Comparison of ENCODE assay signal across 11 cellular contexts in the genomic region with DNA sequence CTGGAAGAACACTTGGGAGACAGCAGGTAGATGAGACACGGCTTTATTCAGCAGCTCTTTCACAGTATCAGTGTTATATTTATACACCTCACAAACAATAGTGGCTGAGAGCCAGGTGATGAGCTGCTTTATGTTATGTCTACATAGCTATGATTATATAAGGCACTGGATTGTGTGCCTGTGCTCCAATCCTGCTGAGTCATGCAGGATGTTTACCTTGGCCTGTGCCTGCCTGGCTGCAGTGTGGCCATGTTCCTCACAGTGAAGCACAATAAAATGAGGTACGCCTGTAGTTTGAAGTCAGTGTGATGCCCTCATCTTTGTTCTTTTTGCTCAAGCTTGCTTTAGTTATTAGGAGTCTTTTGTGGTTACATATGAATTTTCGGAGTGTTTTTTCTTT. TPM values are rescaled to one million over a fixed set of nuclear protein-coding genes. Genes with fewer than 3 reads are reported as not detected.
A peak's percentile ranks its signal among the peaks of the same experiment; 100 is the strongest.
DNase-seq lines count a peak whose midpoint lies in the region; ATAC-seq, FAIRE-seq and TF ChIP-seq lines count a peak whose summit lies in the region.
"Had no signal": no experiment of that assay in that cellular context is flagged by ENCODE, and none has a peak within 500 bp of the region (broad histone marks: within the 10 kb centered on the region; RNA-seq: fewer than 3 reads in every experiment).

No MANE protein-coding gene starts in this region.

- H3K4me1 ChIP-seq in K562 (replicated peaks in 1 of 2; ENCODE audit: control insufficient read depth in 2 of 2, insufficient read depth in 2 of 2, low read length in 2 of 2) (peaks cover 0 to 2% of the 10 kb centered on the region in 2 experiments; a peak in 1 of 5 replicates), liver (ENCODE audit: control insufficient read depth in 4 of 4, insufficient read depth in 4 of 4, low read length in 3 of 4) (peaks cover 0 to 13% (median 6%) of the 10 kb centered on the region in 4 donors), right atrium auricular region (no peaks in the 10 kb centered on the region)

- 16% methylated on average over 3 of the region's 3 CpGs for WGBS in K562 (ENCODE audit: insufficient coverage, low coverage, missing lambda C conversion rate)
- 88% methylated on average over 3 of the region's 3 CpGs for WGBS in liver

- no peaks in the 10 kb centered on the region for H3K9me1 ChIP-seq in K562 (ENCODE audit: control insufficient read depth, insufficient read depth, low read length)

- TF ChIP-seq RAD21 in K562 (CRISPR knock-in tag; conservative IDR thresholded peaks at IDR 0.05 in 1 of 2, IDR thresholded peaks at IDR 0.05 in 1 of 2) (no peak), liver (IDR thresholded peaks at IDR 0.05) (no peak)

- no peak overlapping the region for H3K4me2 ChIP-seq in K562 (ENCODE audit: insufficient read depth, low read length)

- in situ Hi-C loops in Caki2 (cut with HindIII; ENCODE audit: low pct_unique_long_range_greater_than_20kb, low sequenced_read_pairs) (no loop called here), K562 (cut with MboI) (no loop called here)

- CTCF ChIA-PET in K562 (lab: Yijun Ruan, JAX; ENCODE audit: low intra/inter-chr PET ratio), result no interaction called here

- H2AFZ ChIP-seq in K562 (ENCODE audit: low read depth, low read length), result peak overlapping the region; percentile 74

- DNase-seq in Caki2 (ENCODE audit: low read depth), result peak; percentile 33
- peak; percentile 23 for DNase-seq in NB4 (ENCODE audit: low read depth)
- peak in 2 of 4 experiments; percentile 31 to 51 for DNase-seq in K562 (ENCODE audit: extremely low read depth in 1 of 4, low spot score in 3 of 4)
- DNase-seq in right atrium auricular region (ENCODE audit: low spot score), result no peak
- DNase-seq: activated T-cell treated with anti-CD3 and anti-CD28 coated beads, Interleukin-2, amount 50 U/mL, for 1 hour had no signal

- no peaks in the 10 kb centered on the region for H3K27me3 ChIP-seq in K562 (ENCODE audit: control insufficient read depth in 2 of 2, insufficient read depth in 2 of 2, low read length in 2 of 2)
- no peaks in the 10 kb centered on the region for H3K27me3 ChIP-seq in liver (ENCODE audit: control insufficient read depth in 4 of 4, insufficient read depth in 4 of 4, low read length in 3 of 4)
- no peaks in the 10 kb centered on the region for H3K27me3 ChIP-seq in right atrium auricular region

- FAIRE-seq in K562 (lab: Jason Lieb, UNC), result peak; percentile 86
- FAIRE-seq: endometrium had no signal

- H3K9me3 ChIP-seq in K562 (replicated peaks; ENCODE audit: control insufficient read depth, insufficient read depth, low read depth, low read length) (no peaks in the 10 kb centered on the region), liver (ENCODE audit: control insufficient read depth in 4 of 4, low read length in 3 of 4) (no peaks in the 10 kb centered on the region), right atrium auricular region (no peaks in the 10 kb centered on the region)

- H3K27ac ChIP-seq in K562 (ENCODE audit: extremely low read depth, low read depth, low read length), result no peak overlapping the region
- no peak overlapping the region for H3K27ac ChIP-seq in liver (ENCODE audit: low read depth in 1 of 2, low read length in 2 of 2)
- no peak overlapping the region for H3K27ac ChIP-seq in right atrium auricular region

- no peaks in the 10 kb centered on the region for H4K20me1 ChIP-seq in K562 (replicated peaks; ENCODE audit: control insufficient read depth, insufficient read depth, low read length)

- TF ChIP-seq POLR2A in NB4 (IDR thresholded peaks at IDR 0.05; ENCODE audit: extremely low read depth, insufficient read length), result no peak
- TF ChIP-seq POLR2A in K562 (conservative IDR thresholded peaks at IDR 0.05), result no peak

- ATAC-seq in K562 (peak; percentile 86), HG03045 (IDR thresholded peaks at IDR 0.05; ENCODE audit: unreplicated experiment) (no peak), HG03139 (IDR thresholded peaks at IDR 0.05; ENCODE audit: unreplicated experiment) (no peak), HG03039 (IDR thresholded peaks at IDR 0.05; ENCODE audit: unreplicated experiment) (no peak)

- 0 out of 2 replicates have a peak, but pooled peaks have one; percentile 12 for TF ChIP-seq EP300 in K562 (IDR thresholded peaks at IDR 0.05; ENCODE audit: low read length)

- H3K79me2 ChIP-seq in K562 (ENCODE audit: control insufficient read depth, insufficient read depth, low read length), result no peaks in the 10 kb centered on the region

- TF ChIP-seq CTCF in NB4 (IDR thresholded peaks at IDR 0.05; ENCODE audit: low read depth, low read length) (no peak), K562 (IDR thresholded peaks at IDR 0.05 in 2 of 3, conservative IDR thresholded peaks at IDR 0.05 in 1 of 3; ENCODE audit: insufficient read depth in 2 of 3, low read depth in 1 of 3, low read length in 3 of 3) (no peak), liver (IDR thresholded peaks at IDR 0.05; ENCODE audit: low read depth, low read length, missing input control) (no peak), right atrium auricular region (IDR thresholded peaks at IDR 0.05) (no peak)

- H3K4me3 ChIP-seq in NB4 (ENCODE audit: low read depth, low read length) (no peak overlapping the region), K562 (no peak overlapping the region), liver (ENCODE audit: low read depth in 1 of 3, low read length in 3 of 3) (no peak overlapping the region), right atrium auricular region (no peak overlapping the region)

- intact Hi-C loops in K562 (cut with micrococcal nuclease), result no loop called here

- H3K9ac ChIP-seq in K562 (ENCODE audit: insufficient read depth in 1 of 2, low read depth in 2 of 2, low read length in 2 of 2), result no peak overlapping the region
- no peak overlapping the region for H3K9ac ChIP-seq in liver (ENCODE audit: low read depth in 1 of 2, low read length in 2 of 2)

- BruUV-seq in K562 (replicated peaks; lab: Mats Ljungman, UMichigan), result no TSS peak

- POLR2A ChIA-PET in K562 (lab: Yijun Ruan, JAX), result interaction anchor here (0.6 to 0.7 kb wide), 2 partner anchors 226 to 682 kb away, joined by 3 read pairs; a partner anchor contains a TSS

- H3K36me3 ChIP-seq in K562 (ENCODE audit: control insufficient read depth, insufficient read depth, low read length), result no peaks in the 10 kb centered on the region
- no peaks in the 10 kb centered on the region for H3K36me3 ChIP-seq in liver (ENCODE audit: control insufficient read depth in 4 of 4, insufficient read depth in 3 of 4, low read depth in 1 of 4, low read length in 3 of 4)
- H3K36me3 ChIP-seq in right atrium auricular region, result no peaks in the 10 kb centered on the region

TF ChIP-seq in K562, 482 proteins besides CTCF, POLR2A, EP300 and RAD21 (continues in another document):
- TF ChIP-seq PHF8 (IDR thresholded peaks at IDR 0.05; ENCODE audit: borderline replicate concordance, low read length), result no peak
- TF ChIP-seq FOSL1 (tag; conservative IDR thresholded peaks at IDR 0.05), result 0 out of 2 replicates have a peak, but pooled peaks have one; percentile 33
- TF ChIP-seq MEF2D (tag; conservative IDR thresholded peaks at IDR 0.05; ENCODE audit: low read depth), result 0 out of 2 replicates have a peak, but pooled peaks have one; percentile 38

TF ChIP-seq in liver, 16 proteins besides CTCF, POLR2A, EP300 and RAD21:
- TF ChIP-seq JUND (IDR thresholded peaks at IDR 0.05), result no peak
- peak; percentile 28 for TF ChIP-seq FOXA2 (IDR thresholded peaks at IDR 0.05)
- TF ChIP-seq YY1 (IDR thresholded peaks at IDR 0.05), result peak; percentile 39
TF ChIP-seq in liver: peak in this region for 2.

RNA-seq across cellular contexts. Expression of a gene that starts 31.3 kb away (rescaled TPM):
- total RNA-seq in Caki2 (2014; rRNA removed; shearing (Covaris generic); ENCODE audit: low replicate concordance), result not detected in 2 replicates
- not detected in 2 replicates for total RNA-seq in K562 (2011; cell fraction: chromatin; rRNA removed; ENCODE audit: low replicate concordance)
- total RNA-seq in K562 (2011; cell fraction: nucleolus; rRNA removed), result not detected in 2 replicates
- not detected in 2 replicates for total RNA-seq in K562 (2011; cell fraction: nucleoplasm; rRNA removed)
- not detected in 2 replicates for total RNA-seq in K562 (2014; rRNA removed)
- not detected in 2 replicates for total RNA-seq in K562 (2014; rRNA removed; fragmentation: Illumina TruSeq; extraction: Trizol)
- total RNA-seq in K562 (2015; rRNA removed; fragmentation: Illumina TruSeq; extraction: Trizol), result not detected in 2 replicates
- not detected in 2 replicates for total RNA-seq in K562 (2021)
- not detected in 2 replicates for polyA plus RNA-seq in K562 (2011; rRNA removed)
- not detected in 2 replicates for polyA plus RNA-seq in K562 (2011; cell fraction: cytosol; rRNA removed)
- not detected in 2 replicates for polyA plus RNA-seq in K562 (2011; cell fraction: nucleus; rRNA removed)
- not detected in 2 replicates for polyA plus RNA-seq in K562 (2012)
- polyA plus RNA-seq in K562 (2014; fragmentation: Illumina TruSeq; extraction: Trizol), result not detected in 2 replicates
- not detected for polyA plus RNA-seq in K562 (2014; fragmentation: Nextera tagmentation; extraction: Ambion mirVana)
- not detected in 2 replicates for polyA plus RNA-seq in K562 (2014; rRNA removed)
- polyA minus RNA-seq in K562 (2011; rRNA and poly(A)+ RNA removed), result not detected in 2 replicates
- not detected in 2 replicates for polyA minus RNA-seq in K562 (2011; cell fraction: cytosol; rRNA and poly(A)+ RNA removed)
- not detected in 2 replicates for polyA minus RNA-seq in K562 (2011; cell fraction: nucleus; rRNA and poly(A)+ RNA removed)
- 1 to 10 TPM in 1 of 2 donors, not detected in 1; 1.2 TPM for total RNA-seq in liver
- 1 to 10 TPM; 2.8 to 4.0 TPM for polyA plus RNA-seq in liver
- not detected for total RNA-seq in right atrium auricular region
- total RNA-seq: T-helper 1 cell treated with Interleukin-12 subunit alpha and Interleukin-12 subunit beta and Interleukin-4 antibody, amounts not matched to agents 30 ng/mL and 1 ng/mL, for 36 hours had no signal
